In genomic region chr5:669842-670395, GRCh38 we compare ENCODE assay signal across 12 cellular contexts. TPM values are rescaled to one million over a fixed set of nuclear protein-coding genes. Genes with fewer than 3 reads are reported as not detected.
A peak's percentile ranks its signal among the peaks of the same experiment; 100 is the strongest.
DNase-seq lines count a peak whose midpoint lies in the region; ATAC-seq and TF ChIP-seq lines count a peak whose summit lies in the region.
"Had no signal": no experiment of that assay in that cellular context is flagged by ENCODE, and none has a peak within 500 bp of the region (broad histone marks: within the 10 kb centered on the region; RNA-seq: fewer than 3 reads in every experiment).

No MANE protein-coding gene starts in this region.

- no peak overlapping the region for H2AFZ ChIP-seq in osteoblast (ENCODE audit: low read length)

- H3K9me3 ChIP-seq in osteoblast (ENCODE audit: low read depth, low read length), result no peaks in the 10 kb centered on the region
- H3K9me3 ChIP-seq: right lobe of liver, suprapubic skin had no signal

- no peaks in the 10 kb centered on the region for H4K20me1 ChIP-seq in osteoblast (ENCODE audit: insufficient read depth, low read length)

- H3K4me1 ChIP-seq in osteoblast (ENCODE audit: insufficient read depth, low read length), result peaks cover 11% of the 10 kb centered on the region

- peaks cover 30% of the 10 kb centered on the region for H3K27me3 ChIP-seq in osteoblast (ENCODE audit: insufficient read depth, low read length)
- H3K27me3 ChIP-seq: right lobe of liver, suprapubic skin had no signal

- TF ChIP-seq CTCF in osteoblast (IDR thresholded peaks at IDR 0.05; ENCODE audit: extremely low read depth, low read depth, low read length), result no peak

- no peaks in the 10 kb centered on the region for H3K79me2 ChIP-seq in osteoblast (ENCODE audit: insufficient read depth, low read length)

- ATAC-seq in left ventricle myocardium superior, result no peak
- no peak for ATAC-seq in left cardiac atrium
- no peak for ATAC-seq in GM21723 (IDR thresholded peaks at IDR 0.05; ENCODE audit: unreplicated experiment)
- ATAC-seq in HG02870 (IDR thresholded peaks at IDR 0.05; ENCODE audit: unreplicated experiment), result no peak
- no peak for ATAC-seq in GM18873 (IDR thresholded peaks at IDR 0.05; ENCODE audit: low FRiP score, unreplicated experiment)
- ATAC-seq: right lobe of liver had no signal

- H3K4me3 ChIP-seq in osteoblast (ENCODE audit: insufficient read depth, low read length), result no peak overlapping the region
- H3K4me3 ChIP-seq: right lobe of liver, suprapubic skin had no signal

- no peaks in the 10 kb centered on the region for H3K36me3 ChIP-seq in osteoblast (ENCODE audit: insufficient read depth, low read length)
- H3K36me3 ChIP-seq: right lobe of liver had no signal

- DNase-seq in left ventricle myocardium superior (peak; percentile 35), left cardiac atrium (no peak), caudate nucleus (lab: John Stamatoyannopoulos, UW) (peak in 5 of 61 donors; percentile 59 to 72 (median 66)), osteoblast (ENCODE audit: insufficient read length, low spot score, missing footprints) (peak; percentile 73), GM19240 (ENCODE audit: insufficient read length, low spot score) (no peak)
- DNase-seq: NCI-H1417, NCI-H2107 had no signal

- H3K4me2 ChIP-seq in osteoblast (ENCODE audit: insufficient read depth, low read length), result no peak overlapping the region

- H3K27ac ChIP-seq in caudate nucleus (ENCODE audit: low read depth, low read length), result peak overlapping the region; percentile 99
- H3K27ac ChIP-seq in osteoblast (ENCODE audit: low read depth, low read length), result no peak overlapping the region
- H3K27ac ChIP-seq: suprapubic skin had no signal

- intact Hi-C loops in left ventricle myocardium superior (cut with micrococcal nuclease), result no loop called here
- intact Hi-C loops in left cardiac atrium (cut with DNase I), result loop anchor here (5.0 kb wide), 2 partner anchors 232 to 237 kb away; no protein-coding TSS in a partner anchor

RNA-seq across cellular contexts. Expression of gene TPPP, which starts 23.2 kb away (rescaled TPM):
- total RNA-seq in left ventricle myocardium superior, result 34.8 TPM
- 10 to 100 TPM; 15.5 to 25.0 TPM for total RNA-seq in left cardiac atrium
- not detected in 2 replicates for total RNA-seq in osteoblast

RNA-seq across cellular contexts. Expression of gene CEP72, which starts 57.8 kb away (rescaled TPM):
- total RNA-seq in left ventricle myocardium superior, result 1.6 TPM
- total RNA-seq in left cardiac atrium, result 1 to 10 TPM; 1.4 to 2.5 TPM
- 2.7 and 3.3 TPM in 2 replicates for total RNA-seq in osteoblast

Comparison
In these comparisons a context has a peak if more than half of its experiments do, and no peak if none do; other contexts are left out.
1. DNase-seq: peak in left ventricle myocardium superior (single experiment) and osteoblast (single experiment); none in left cardiac atrium (single experiment) and GM19240 (single experiment).
2. RNA of gene TPPP, which starts 23.2 kb away (total RNA-seq): 34.8 TPM in left ventricle myocardium superior (single experiment) and 15.5 to 25.0 TPM in left cardiac atrium; not detected in osteoblast; every median in the first group is over 10 times any median in the second.